ENCODE assay signal across 13 cellular contexts in the genomic region with DNA sequence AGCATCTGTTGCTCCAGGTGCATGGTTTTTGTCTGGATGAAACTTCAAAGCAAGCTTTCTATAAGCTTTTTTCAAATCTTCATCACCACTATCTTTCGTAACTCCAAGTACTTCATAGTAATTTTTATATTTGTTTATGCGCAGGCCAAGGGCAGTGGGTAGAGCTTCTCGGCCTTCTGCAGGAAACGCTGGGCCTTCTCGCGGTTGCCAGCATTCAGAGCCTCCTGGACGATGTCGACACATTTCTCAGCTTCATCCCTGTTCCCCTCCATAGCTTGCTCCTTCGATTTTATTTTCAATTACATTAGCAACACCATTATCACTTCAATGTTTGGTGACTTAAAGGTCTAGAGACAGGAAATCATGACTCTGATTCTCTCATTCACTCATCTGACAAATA.
"Had no signal": no experiment of that assay in that cellular context is flagged by ENCODE, and none has a peak within 500 bp of the region (broad histone marks: within the 10 kb centered on the region; RNA-seq: fewer than 3 reads in every experiment).

No MANE protein-coding gene starts in this region.

- H3K9me3 ChIP-seq: ascending aorta, gastroesophageal sphincter, pancreas had no signal

- H3K4me3 Mint-ChIP-seq: activated CD8-positive, alpha-beta T cell treated with anti-CD3 and anti-CD28 coated beads for 36 hours; activated naive CD4-positive, alpha-beta T cell treated with anti-CD3 and anti-CD28 coated beads, Interleukin-2, amount 10 ng/mL, durations not matched to agents 7 days and 5 days; stimulated activated effector memory CD8-positive, alpha-beta T cell treated with anti-CD3 and anti-CD28 coated beads, Interleukin-12 subunit alpha, Interleukin-12 subunit beta, amount 100 ng/mL, for 72 hours had no signal

- ATAC-seq: activated CD8-positive, alpha-beta T cell treated with anti-CD3 and anti-CD28 coated beads for 36 hours; gastroesophageal sphincter; left ventricle myocardium superior; pancreas; sciatic nerve; stimulated activated effector memory CD8-positive, alpha-beta T cell treated with anti-CD3 and anti-CD28 coated beads, Interleukin-12 subunit alpha, Interleukin-12 subunit beta, amount 100 ng/mL, for 72 hours had no signal

- H3K9me3 Mint-ChIP-seq: activated CD8-positive, alpha-beta T cell treated with anti-CD3 and anti-CD28 coated beads for 36 hours; immature natural killer cell; stimulated activated effector memory CD8-positive, alpha-beta T cell treated with anti-CD3 and anti-CD28 coated beads, Interleukin-12 subunit alpha, Interleukin-12 subunit beta, amount 100 ng/mL, for 72 hours had no signal

- DNase-seq: activated CD4-positive, alpha-beta T cell treated with anti-CD3 and anti-CD28 coated beads for 4 hours; activated CD8-positive, alpha-beta T cell treated with anti-CD3 and anti-CD28 coated beads for 36 hours; activated naive CD4-positive, alpha-beta T cell treated with anti-CD3 and anti-CD28 coated beads, Interleukin-2, amount 10 ng/mL, durations not matched to agents 7 days and 5 days; activated T-cell treated with anti-CD3 and anti-CD28 coated beads, Interleukin-2, amount 50 U/mL, for 1 hour; effector CD4-positive, alpha-beta T cell; immature natural killer cell; left ventricle myocardium superior; pancreas; stimulated activated CD4-positive, alpha-beta T cell treated with anti-CD3 and anti-CD28 coated beads, Interleukin-4, amount 100 ng/mL, for 24 hours had no signal

- H3K27ac Mint-ChIP-seq: activated CD8-positive, alpha-beta T cell treated with anti-CD3 and anti-CD28 coated beads for 36 hours; activated naive CD4-positive, alpha-beta T cell treated with anti-CD3 and anti-CD28 coated beads, Interleukin-2, amount 10 ng/mL, durations not matched to agents 7 days and 5 days; stimulated activated effector memory CD8-positive, alpha-beta T cell treated with anti-CD3 and anti-CD28 coated beads, Interleukin-12 subunit alpha, Interleukin-12 subunit beta, amount 100 ng/mL, for 72 hours had no signal

- H3K27me3 Mint-ChIP-seq: activated CD8-positive, alpha-beta T cell treated with anti-CD3 and anti-CD28 coated beads for 36 hours; activated naive CD4-positive, alpha-beta T cell treated with anti-CD3 and anti-CD28 coated beads, Interleukin-2, amount 10 ng/mL, durations not matched to agents 7 days and 5 days had no signal
